Comparison of ENCODE assay signal across 9 cellular contexts in the genomic region with DNA sequence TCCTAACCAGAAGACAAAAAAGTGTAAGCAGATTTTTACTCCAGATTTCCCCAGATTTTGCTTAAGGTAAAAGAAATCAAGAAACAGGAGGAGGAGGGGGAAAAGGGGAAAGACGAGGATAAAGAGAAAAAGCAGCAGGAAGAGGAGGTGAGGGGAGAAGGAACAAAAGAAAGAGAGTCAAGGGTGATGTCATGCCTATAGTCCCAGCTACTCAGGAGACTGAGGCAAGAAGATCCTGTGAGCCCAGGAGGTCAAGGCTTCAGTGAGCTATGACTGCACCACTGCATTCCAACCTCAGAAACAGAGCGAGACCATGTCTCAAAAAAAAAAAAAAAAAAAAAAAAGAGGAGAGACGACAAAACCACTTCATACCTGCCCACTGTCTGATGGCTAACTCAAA. TPM values are rescaled to one million over a fixed set of nuclear protein-coding genes. Genes with fewer than 3 reads are reported as not detected.
"Had no signal": no experiment of that assay in that cellular context is flagged by ENCODE, and none has a peak within 500 bp of the region (broad histone marks: within the 10 kb centered on the region; RNA-seq: fewer than 3 reads in every experiment).

No MANE protein-coding gene starts in this region.

- H3K4me3 ChIP-seq: GM23248, HAP-1 had no signal

- H3K9me3 Mint-ChIP-seq: HFFc6 had no signal

- ATAC-seq: HCT116 had no signal

- H3K9ac ChIP-seq: GM23248, KMS-11 had no signal

- H3K27ac Mint-ChIP-seq: HFFc6, IgD-negative memory B cell had no signal

- H2AFZ ChIP-seq: GM23248 had no signal

- H3K27ac ChIP-seq: GM23248, HL-60, KMS-11 had no signal

- H3K36me3 ChIP-seq: HAP-1 had no signal

- H3K36me3 Mint-ChIP-seq: IgD-negative memory B cell had no signal

- H3K9me3 ChIP-seq: HAP-1 had no signal

- DNase-seq: GM23248, H7, HFFc6, KBM-7 had no signal

- H3K4me1 ChIP-seq: HAP-1 had no signal

- H3K4me3 Mint-ChIP-seq: HFFc6, IgD-negative memory B cell had no signal

- H3K4me2 ChIP-seq: KMS-11 had no signal

RNA-seq across cellular contexts. Expression of a gene that starts 19.9 kb away (rescaled TPM):
- polyA plus RNA-seq: IgD-negative memory B cell had no signal
